ENCODE assay signal across 20 cellular contexts in the genomic region with DNA sequence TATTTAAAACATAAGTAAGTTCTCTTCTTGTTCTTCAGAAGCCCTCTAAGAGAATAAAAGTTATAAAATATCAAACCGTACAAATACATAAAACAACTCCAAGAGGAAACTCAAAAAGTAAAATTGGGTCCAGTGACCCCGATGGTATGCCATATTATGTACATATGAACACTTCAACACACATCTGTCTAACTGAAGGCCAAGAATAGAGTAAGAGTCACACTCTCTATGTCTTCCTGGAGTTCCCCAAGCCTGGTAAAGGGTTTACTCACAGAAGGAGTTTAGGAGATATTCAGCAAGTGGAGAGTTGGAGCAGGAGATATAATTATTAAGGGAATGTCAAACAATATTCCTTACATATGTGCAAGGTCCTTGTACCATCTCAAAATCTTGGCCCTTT.
DNase-seq lines count a peak whose midpoint lies in the region; ATAC-seq and TF ChIP-seq lines count a peak whose summit lies in the region.
"Had no signal": no experiment of that assay in that cellular context is flagged by ENCODE, and none has a peak within 500 bp of the region (broad histone marks: within the 10 kb centered on the region; RNA-seq: fewer than 3 reads in every experiment).

No MANE protein-coding gene starts in this region.

- TF ChIP-seq CTCF in esophagus muscularis mucosa (IDR thresholded peaks at IDR 0.05), result no peak
- no peak for TF ChIP-seq CTCF in foreskin fibroblast (IDR thresholded peaks at IDR 0.05; ENCODE audit: low read depth, low read length)

- in situ Hi-C loops in GM23248 (cut with MboI), result no loop called here

- no peaks in the 10 kb centered on the region for H3K79me2 ChIP-seq in ACC112 (ENCODE audit: control insufficient read depth, insufficient read depth, low read length, unreplicated experiment)
- no peaks in the 10 kb centered on the region for H3K79me2 ChIP-seq in GM23248 (ENCODE audit: insufficient read depth)

- no peak overlapping the region for H3K4me3 ChIP-seq in ACC112 (ENCODE audit: low read depth, low read length)
- no peak overlapping the region for H3K4me3 ChIP-seq in GM23248
- no peak overlapping the region for H3K4me3 ChIP-seq in esophagus muscularis mucosa
- H3K4me3 ChIP-seq in foreskin fibroblast (ENCODE audit: low read depth in 1 of 2, low read length in 2 of 2), result no peak overlapping the region
- H3K4me3 ChIP-seq: BLaER1 treated with 17β-estradiol and CSF1 and Interleukin-3, amounts not matched to agents 10 nM and 100 nM; GM12878; GM23338 had no signal

- H3K4me2 ChIP-seq in GM23248 (ENCODE audit: unreplicated experiment), result no peak overlapping the region
- H3K4me2 ChIP-seq: BLaER1 treated with 17β-estradiol and CSF1 and Interleukin-3, amounts not matched to agents 10 nM and 100 nM; GM23338 had no signal

- no peaks in the 10 kb centered on the region for H3F3A ChIP-seq in GM23248 (ENCODE audit: insufficient read depth)

- H3K9me3 ChIP-seq in GM23248 (ENCODE audit: low read depth) (no peaks in the 10 kb centered on the region), esophagus muscularis mucosa (no peaks in the 10 kb centered on the region)
- H3K9me3 ChIP-seq: BE2C; BLaER1 treated with 17β-estradiol and CSF1 and Interleukin-3, amounts not matched to agents 10 nM and 100 nM had no signal

- no peak for TF ChIP-seq EP300 in esophagus muscularis mucosa (IDR thresholded peaks at IDR 0.05)

- TF ChIP-seq POLR2A in esophagus muscularis mucosa (IDR thresholded peaks at IDR 0.05; ENCODE audit: low read depth), result no peak

- H3K4me1 ChIP-seq in ACC112 (ENCODE audit: control insufficient read depth, insufficient read depth, low read length, unreplicated experiment) (peaks cover 29% of the 10 kb centered on the region), GM23248 (ENCODE audit: insufficient read depth) (no peaks in the 10 kb centered on the region), esophagus muscularis mucosa (no peaks in the 10 kb centered on the region)
- H3K4me1 ChIP-seq: BE2C; BLaER1 treated with 17β-estradiol and CSF1 and Interleukin-3, amounts not matched to agents 10 nM and 100 nM had no signal

- no peaks in the 10 kb centered on the region for H4K20me1 ChIP-seq in GM23248 (ENCODE audit: insufficient read depth)
- H4K20me1 ChIP-seq: BLaER1 treated with 17β-estradiol and CSF1 and Interleukin-3, amounts not matched to agents 10 nM and 100 nM had no signal

- ATAC-seq in HG03469 (IDR thresholded peaks at IDR 0.05; ENCODE audit: unreplicated experiment), result no peak
- ATAC-seq: GM12878, GM23338 had no signal

- no peaks in the 10 kb centered on the region for H3K9me2 ChIP-seq in GM23248 (ENCODE audit: insufficient read depth)

- DNase-seq in GM23248 (peak; percentile 5), esophagus muscularis mucosa (ENCODE audit: extremely low spot score) (peak; percentile 60), foreskin fibroblast (peak; percentile 9 to 50), AG08396 (ENCODE audit: low spot score) (no peak), NCI-H146 (lab: John Stamatoyannopoulos, UW) (no peak)
- DNase-seq: AML-193; BE2C; CD4-positive, alpha-beta T cell; CD8-positive, alpha-beta memory T cell; DMS 273 treated with DMSO at 0.1 percent for 48 hours; DMS79; EL; GDM1; H9; HFFc6 had no signal

- intact Hi-C loops in esophagus muscularis mucosa (cut with DNase I), result no loop called here

- H3K27ac ChIP-seq in ACC112 (ENCODE audit: low read depth, low read length) (peak overlapping the region; percentile 90), GM23248 (no peak overlapping the region), esophagus muscularis mucosa (replicated peaks in 1 of 4) (no peak overlapping the region)
- H3K27ac ChIP-seq: BLaER1 treated with 17β-estradiol and CSF1 and Interleukin-3, amounts not matched to agents 10 nM and 100 nM had no signal

- H3K9ac ChIP-seq in GM23248, result no peak overlapping the region
- H3K9ac ChIP-seq: BLaER1 treated with 17β-estradiol and CSF1 and Interleukin-3, amounts not matched to agents 10 nM and 100 nM had no signal

- H3K27me3 ChIP-seq in ACC112 (ENCODE audit: insufficient read depth, low read length) (no peaks in the 10 kb centered on the region), GM23248 (replicated peaks; ENCODE audit: insufficient read depth) (no peaks in the 10 kb centered on the region), esophagus muscularis mucosa (no peaks in the 10 kb centered on the region)
- H3K27me3 ChIP-seq: BE2C; BLaER1 treated with 17β-estradiol and CSF1 and Interleukin-3, amounts not matched to agents 10 nM and 100 nM had no signal

- H3K36me3 ChIP-seq in ACC112 (ENCODE audit: insufficient read depth, low read length), result no peaks in the 10 kb centered on the region
- H3K36me3 ChIP-seq in GM23248 (ENCODE audit: low read depth), result no peaks in the 10 kb centered on the region
- H3K36me3 ChIP-seq in esophagus muscularis mucosa, result no peaks in the 10 kb centered on the region
- H3K36me3 ChIP-seq: BE2C; BLaER1 treated with 17β-estradiol and CSF1 and Interleukin-3, amounts not matched to agents 10 nM and 100 nM had no signal

- WGBS in GM23248 (ENCODE audit: low coverage in 1 of 2, low lambda C conversion rate in 2 of 2, missing lambda C conversion rate in 2 of 2), 2 experiments, result 62 to 71% methylated on average over 2 of the region's 2 CpGs
- WGBS in esophagus muscularis mucosa, result 88% methylated on average over 2 of the region's 2 CpGs

- H2AFZ ChIP-seq in ACC112 (ENCODE audit: low read length, unreplicated experiment) (no peak overlapping the region), GM23248 (no peak overlapping the region)
- H2AFZ ChIP-seq: GM23338 had no signal

Comparison
In these comparisons a context has a peak if more than half of its experiments do, and no peak if none do; other contexts are left out.
1. DNase-seq: peak in GM23248 (single experiment), esophagus muscularis mucosa (single experiment) and foreskin fibroblast (2 of 2); none in AG08396 (single experiment) and NCI-H146 (single experiment).